ENCODE assay signal across 8 cellular contexts in the genomic region with DNA sequence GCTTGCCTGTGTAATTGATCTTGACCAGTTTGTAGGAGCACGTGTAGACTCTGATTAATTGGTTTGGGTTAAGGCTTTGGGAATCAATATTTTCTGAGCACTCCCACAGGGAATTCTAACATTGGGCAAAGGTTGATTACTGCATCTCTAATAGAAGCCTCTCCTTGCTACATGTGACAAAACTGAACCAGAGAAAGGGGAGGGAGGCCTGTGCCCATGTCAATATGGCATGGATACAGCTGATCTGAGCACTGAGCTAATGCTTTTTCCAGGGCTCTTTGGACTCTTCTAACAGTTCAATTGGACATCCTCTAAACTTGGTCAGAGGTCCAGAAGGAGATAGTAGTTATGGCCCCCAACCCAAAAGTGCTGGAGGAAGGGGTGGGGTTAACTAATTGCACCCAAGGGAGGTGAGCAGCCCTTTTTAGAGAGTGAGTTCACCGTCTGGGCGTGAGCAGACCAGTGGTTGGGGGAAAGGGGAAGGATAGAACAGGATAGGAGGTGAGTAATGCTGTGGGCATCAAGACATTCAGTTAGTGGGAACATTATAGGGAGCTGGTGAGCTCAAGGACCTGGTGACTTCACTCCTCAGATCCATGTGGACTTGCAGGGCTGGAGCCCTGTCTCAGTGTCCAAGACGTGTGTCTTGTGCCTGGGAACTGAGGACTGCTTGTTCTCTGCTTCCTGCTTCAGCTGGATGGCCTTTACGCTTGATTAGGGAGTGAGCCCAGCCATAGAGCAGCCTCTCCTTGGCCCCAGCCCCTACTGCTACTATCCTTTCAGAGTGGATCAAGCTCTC. TPM values are rescaled to one million over a fixed set of nuclear protein-coding genes. Genes with fewer than 3 reads are reported as not detected.
DNase-seq lines count a peak whose midpoint lies in the region; TF ChIP-seq lines count a peak whose summit lies in the region.

No MANE protein-coding gene starts in this region.

- H3K36me3 ChIP-seq in MG63 (0 out of 2 replicates have a peak, but pooled peaks cover 2% of the 10 kb centered on the region), muscle layer of colon (ENCODE audit: insufficient read depth, low read length) (no peaks in the 10 kb centered on the region)

- DNase-seq in AG10803 (ENCODE audit: low read depth) (peak; percentile 75), MG63 (peak; percentile 53), cardiac fibroblast (ENCODE audit: low read depth in 2 of 2) (peak; percentile 46 to 88), pons (ENCODE audit: low spot score) (no peak), GM13977 (ENCODE audit: low spot score) (no peak)
- DNase-seq in stimulated activated naive CD4-positive, alpha-beta T cell treated with Interleukin-2 at 50 U/mL for 16 hours (lab: John Stamatoyannopoulos, UW), result no peak
- DNase-seq in NK-92 treated with Interleukin-12 subunit alpha and Interleukin-12 subunit beta, amount 100 ng/mL, for 24 hours (lab: John Stamatoyannopoulos, UW), result no peak

- TF ChIP-seq CTCF in AG10803 (conservative IDR thresholded peaks at IDR 0.05; ENCODE audit: low read length), result no peak
- TF ChIP-seq CTCF in cardiac fibroblast (IDR thresholded peaks at IDR 0.05; ENCODE audit: low read depth, low read length), result no peak
- TF ChIP-seq CTCF in GM13977 (IDR thresholded peaks at IDR 0.05; ENCODE audit: extremely low read depth, insufficient read depth, missing control alignments), result no peak

- H3K27ac ChIP-seq in muscle layer of colon (ENCODE audit: low read depth, low read length), result peak overlapping the region; percentile 20

- H3K4me3 ChIP-seq in AG10803 (ENCODE audit: low read length), result no peak overlapping the region
- no peak overlapping the region for H3K4me3 ChIP-seq in MG63
- H3K4me3 ChIP-seq in cardiac fibroblast (replicated peaks in 1 of 2; ENCODE audit: low read depth in 2 of 2, low read length in 2 of 2), result no peak overlapping the region
- no peak overlapping the region for H3K4me3 ChIP-seq in muscle layer of colon (ENCODE audit: low read depth in 1 of 2, low read length in 2 of 2)

- in situ Hi-C loops in GM13977 (cut with MboI; ENCODE audit: low pct_unique_long_range_greater_than_20kb, low sequenced_read_pairs, unreplicated experiment), result no loop called here

- no peak overlapping the region for H3K9ac ChIP-seq in muscle layer of colon (ENCODE audit: low read length)

- H3K9me3 ChIP-seq in MG63, result no peaks in the 10 kb centered on the region
- no peaks in the 10 kb centered on the region for H3K9me3 ChIP-seq in muscle layer of colon (ENCODE audit: low read length)

- H3K27me3 ChIP-seq in MG63, result no peaks in the 10 kb centered on the region
- H3K27me3 ChIP-seq in muscle layer of colon (ENCODE audit: control insufficient read depth in 1 of 2, insufficient read depth in 2 of 2, low read length in 2 of 2), result no peaks in the 10 kb centered on the region

- H3K4me1 ChIP-seq in muscle layer of colon (ENCODE audit: insufficient read depth, low read length), result peaks cover 51% of the 10 kb centered on the region

RNA-seq across cellular contexts. Expression of gene MSN, which starts 22.8 kb away (rescaled TPM):
- 303 and 315 TPM in 2 replicates for total RNA-seq in MG63 (2014; rRNA removed; shearing (Covaris generic); ENCODE audit: low replicate concordance)

Comparison
In these comparisons a context has a peak if more than half of its experiments do, and no peak if none do; other contexts are left out.
1. DNase-seq: peak in AG10803 (single experiment), MG63 (single experiment) and cardiac fibroblast (2 of 2); none in pons (single experiment), GM13977 (single experiment), stimulated activated naive CD4-positive, alpha-beta T cell treated with Interleukin-2 at 50 U/mL for 16 hours (single experiment) and NK-92 treated with Interleukin-12 subunit alpha and Interleukin-12 subunit beta, amount 100 ng/mL, for 24 hours (single experiment).